Comparison of ENCODE assay signal across 8 cellular contexts in the genomic region with DNA sequence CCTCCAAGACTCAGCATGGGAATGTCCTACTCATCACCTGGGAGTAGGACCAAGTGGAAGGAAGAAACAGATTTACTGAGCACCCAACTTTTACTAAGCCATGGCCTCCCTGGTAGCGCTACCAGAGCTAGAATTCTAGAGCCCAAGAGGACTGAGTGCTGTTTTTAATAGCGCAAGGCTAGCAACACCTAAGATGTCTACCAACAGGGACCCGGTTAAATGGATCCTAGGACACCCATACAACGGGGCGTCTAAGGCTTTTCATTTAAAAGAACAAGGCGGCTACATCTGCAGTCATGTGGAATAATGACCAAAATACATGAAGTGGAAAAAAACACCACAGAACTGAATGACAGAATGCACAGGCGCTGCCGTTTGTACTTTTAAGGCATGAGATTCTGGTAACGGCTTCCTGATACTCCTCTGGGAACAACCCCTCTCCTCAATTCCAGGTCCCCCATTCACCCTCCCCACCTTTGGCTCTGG. TPM values are rescaled to one million over a fixed set of nuclear protein-coding genes. Genes with fewer than 3 reads are reported as not detected.
DNase-seq lines count a peak whose midpoint lies in the region; ATAC-seq and TF ChIP-seq lines count a peak whose summit lies in the region.

No MANE protein-coding gene starts in this region.

- no peak for TF ChIP-seq CTCF in epithelial cell of proximal tubule (conservative IDR thresholded peaks at IDR 0.05; ENCODE audit: low read depth, low read length)

- H3K27ac Mint-ChIP-seq in T-helper 2 cell treated with Interferon-gamma antibody and Interleukin-4, amounts not matched to agents 5 μg/mL and 100 μg/mL, for 36 hours: peak overlapping the region; percentile 74
- H3K27ac Mint-ChIP-seq in stimulated activated naive CD8-positive, alpha-beta T cell treated with anti-CD3 and anti-CD28 coated beads, Interleukin-15, amount 100 ng/mL, for 72 hours: peak overlapping the region; percentile 23 to 89

- peak overlapping the region; percentile 21 for H3K4me3 ChIP-seq in epithelial cell of proximal tubule (ENCODE audit: low read depth, low read length)

- no peaks in the 10 kb centered on the region for H3K27me3 Mint-ChIP-seq in T-helper 2 cell treated with Interferon-gamma antibody and Interleukin-4, amounts not matched to agents 5 μg/mL and 100 μg/mL, for 36 hours (ENCODE audit: low read depth)
- H3K27me3 Mint-ChIP-seq in stimulated activated naive CD8-positive, alpha-beta T cell treated with anti-CD3 and anti-CD28 coated beads, Interleukin-15, amount 100 ng/mL, for 72 hours: no peaks in the 10 kb centered on the region

- peaks cover 5% of the 10 kb centered on the region for H3K9me3 Mint-ChIP-seq in T-helper 2 cell treated with Interferon-gamma antibody and Interleukin-4, amounts not matched to agents 5 μg/mL and 100 μg/mL, for 36 hours
- no peaks in the 10 kb centered on the region for H3K9me3 Mint-ChIP-seq in stimulated activated naive CD8-positive, alpha-beta T cell treated with anti-CD3 and anti-CD28 coated beads, Interleukin-15, amount 100 ng/mL, for 72 hours

- H3K36me3 Mint-ChIP-seq in T-helper 2 cell treated with Interferon-gamma antibody and Interleukin-4, amounts not matched to agents 5 μg/mL and 100 μg/mL, for 36 hours (ENCODE audit: low read depth): peaks cover 34% of the 10 kb centered on the region

- peaks cover 72% of the 10 kb centered on the region for H3K4me1 Mint-ChIP-seq in T-helper 2 cell treated with Interferon-gamma antibody and Interleukin-4, amounts not matched to agents 5 μg/mL and 100 μg/mL, for 36 hours (ENCODE audit: low read depth)
- H3K4me1 Mint-ChIP-seq in stimulated activated naive CD8-positive, alpha-beta T cell treated with anti-CD3 and anti-CD28 coated beads, Interleukin-15, amount 100 ng/mL, for 72 hours: peaks cover 73% of the 10 kb centered on the region

- H3K4me3 Mint-ChIP-seq in T-helper 2 cell treated with Interferon-gamma antibody and Interleukin-4, amounts not matched to agents 5 μg/mL and 100 μg/mL, for 36 hours: peak overlapping the region; percentile 57
- H3K4me3 Mint-ChIP-seq in stimulated activated naive CD8-positive, alpha-beta T cell treated with anti-CD3 and anti-CD28 coated beads, Interleukin-15, amount 100 ng/mL, for 72 hours: peak overlapping the region; percentile 72 to 80

- DNase-seq in T-helper 2 cell treated with Interferon-gamma antibody and Interleukin-4, amounts not matched to agents 5 μg/mL and 100 μg/mL, for 36 hours (ENCODE audit: low spot score): no peak
- DNase-seq in T-helper 2 cell (no peak), NCI-H2171 treated with DMSO at 0.1 percent for 48 hours (lab: John Stamatoyannopoulos, UW) (peak; percentile 73), epithelial cell of proximal tubule (ENCODE audit: low read depth) (peak; percentile 38), NCI-H187 (lab: John Stamatoyannopoulos, UW) (no peak)
- no peak for DNase-seq in stimulated activated naive CD8-positive, alpha-beta T cell treated with anti-CD3 and anti-CD28 coated beads, Interleukin-15, amount 100 ng/mL, for 72 hours
- no peak for DNase-seq in stimulated activated CD4-positive, alpha-beta T cell treated with anti-CD3 and anti-CD28 coated beads, Interleukin-4, amount 100 ng/mL, for 1 hour

- ATAC-seq in stimulated activated naive CD8-positive, alpha-beta T cell treated with anti-CD3 and anti-CD28 coated beads, Interleukin-15, amount 100 ng/mL, for 72 hours: no peak
- no peak for ATAC-seq in HG03135 (IDR thresholded peaks at IDR 0.05; ENCODE audit: unreplicated experiment)

RNA-seq across cellular contexts. Expression of a gene that starts 5.1 kb away (rescaled TPM):
- total RNA-seq in epithelial cell of proximal tubule: 30.8 and 39.3 TPM in 2 replicates

RNA-seq across cellular contexts. Expression of a gene that starts 51.9 kb away (rescaled TPM):
- 39.7 and 41.6 TPM in 2 replicates for total RNA-seq in epithelial cell of proximal tubule

RNA-seq across cellular contexts. Expression of a gene that starts 52.2 kb away (rescaled TPM):
- total RNA-seq in epithelial cell of proximal tubule: 6.9 and 9.9 TPM in 2 replicates

RNA-seq across cellular contexts. Expression of a gene that starts 52.3 kb away (rescaled TPM):
- 90.1 and 125 TPM in 2 replicates for total RNA-seq in epithelial cell of proximal tubule

Comparison
In these comparisons a context has a peak if more than half of its experiments do, and no peak if none do; other contexts are left out.
1. DNase-seq: peak in NCI-H2171 treated with DMSO at 0.1 percent for 48 hours (single experiment) and epithelial cell of proximal tubule (single experiment); none in T-helper 2 cell treated with Interferon-gamma antibody and Interleukin-4, amounts not matched to agents 5 μg/mL and 100 μg/mL, for 36 hours (single experiment), T-helper 2 cell (0 of 5), stimulated activated naive CD8-positive, alpha-beta T cell treated with anti-CD3 and anti-CD28 coated beads, Interleukin-15, amount 100 ng/mL, for 72 hours (0 of 2), stimulated activated CD4-positive, alpha-beta T cell treated with anti-CD3 and anti-CD28 coated beads, Interleukin-4, amount 100 ng/mL, for 1 hour (single experiment) and NCI-H187 (0 of 2).